Comparison of ENCODE assay signal across 1 cellular context in genomic region chr1:247639381-247639981, GRCh38.
TF ChIP-seq lines count a peak whose summit lies in the region.

No MANE protein-coding gene starts in this region.

TF ChIP-seq in HEK293T, 16 proteins besides CTCF, POLR2A, EP300 and RAD21 (continued from another document):
- TF ChIP-seq, protein P1, sequence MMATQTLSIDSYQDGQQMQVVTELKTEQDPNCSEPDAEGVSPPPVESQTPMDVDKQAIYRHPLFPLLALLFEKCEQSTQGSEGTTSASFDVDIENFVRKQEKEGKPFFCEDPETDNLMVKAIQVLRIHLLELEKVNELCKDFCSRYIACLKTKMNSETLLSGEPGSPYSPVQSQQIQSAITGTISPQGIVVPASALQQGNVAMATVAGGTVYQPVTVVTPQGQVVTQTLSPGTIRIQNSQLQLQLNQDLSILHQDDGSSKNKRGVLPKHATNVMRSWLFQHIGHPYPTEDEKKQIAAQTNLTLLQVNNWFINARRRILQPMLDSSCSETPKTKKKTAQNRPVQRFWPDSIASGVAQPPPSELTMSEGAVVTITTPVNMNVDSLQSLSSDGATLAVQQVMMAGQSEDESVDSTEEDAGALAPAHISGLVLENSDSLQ (IDR thresholded peaks at IDR 0.05): no peak
- no peak for TF ChIP-seq BHLHE40 (IDR thresholded peaks at IDR 0.05; ENCODE audit: borderline replicate concordance)
- TF ChIP-seq SP1 (IDR thresholded peaks at IDR 0.05): no peak
- no peak for TF ChIP-seq ELF4 (IDR thresholded peaks at IDR 0.05)
